In the genomic region with DNA sequence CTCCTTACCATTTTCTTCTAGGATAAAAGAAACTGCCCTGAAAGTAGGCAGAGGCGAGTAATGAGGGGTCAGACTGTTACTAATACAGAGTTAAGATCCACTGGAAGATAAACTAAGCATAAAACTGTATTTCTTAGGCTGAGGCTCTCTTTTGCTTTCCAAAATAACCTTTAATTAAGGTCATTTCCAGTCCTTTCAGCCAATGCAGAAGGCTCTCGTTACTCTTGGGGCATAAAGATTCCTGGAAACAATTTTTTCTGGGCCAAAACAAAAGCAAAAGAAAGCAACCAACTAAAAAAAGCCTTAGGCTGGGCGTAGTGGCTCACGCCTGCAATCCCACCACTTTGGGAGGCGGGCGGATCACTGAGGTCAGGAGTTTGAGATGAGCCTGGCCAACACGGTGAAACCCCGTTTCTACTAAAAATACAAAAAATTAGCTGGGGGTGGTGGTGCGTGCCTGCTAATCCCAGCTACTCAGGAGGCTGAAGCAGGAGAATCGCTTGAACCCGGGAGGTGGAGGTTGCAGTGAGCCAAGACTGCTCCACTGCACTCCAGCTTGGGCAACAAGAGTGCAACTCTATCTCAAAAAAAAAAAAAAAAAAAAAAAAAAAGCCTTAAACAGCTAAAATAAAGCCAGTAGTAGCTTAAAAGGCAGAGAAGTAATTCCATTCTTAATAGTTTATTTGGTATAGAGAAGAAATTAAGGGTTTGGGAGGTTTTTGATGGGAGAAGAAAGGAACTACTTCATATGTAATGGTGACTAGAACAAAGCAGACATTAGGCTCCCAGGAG, we compare ENCODE assay signal across 1 cellular context.
TF ChIP-seq lines count a peak whose summit lies in the region.

No MANE protein-coding gene starts in this region.

TF ChIP-seq in SK-N-SH treated with all-trans-retinoic acid at 6 μM for 48 hours, 23 proteins besides CTCF, POLR2A, EP300 and RAD21 (continued from another document):
- TF ChIP-seq TCF4 (CRISPR knock-in tag; IDR thresholded peaks at IDR 0.05; ENCODE audit: borderline replicate concordance) (no peak), ZFP30 (CRISPR knock-in tag; IDR thresholded peaks at IDR 0.05) (no peak), ZNF565 (CRISPR knock-in tag; conservative IDR thresholded peaks at IDR 0.05; ENCODE audit: low read depth) (no peak), ZNF8 (CRISPR knock-in tag; IDR thresholded peaks at IDR 0.05) (no peak)
TF ChIP-seq in SK-N-SH treated with all-trans-retinoic acid at 6 μM for 48 hours: peak in this region for 0.
